13 cellular contexts compared by ENCODE assay signal in genomic region chr16:83244057-83244456, GRCh38.
DNase-seq lines count a peak whose midpoint lies in the region; ATAC-seq and TF ChIP-seq lines count a peak whose summit lies in the region.
"Had no signal": no experiment of that assay in that cellular context is flagged by ENCODE, and none has a peak within 500 bp of the region (broad histone marks: within the 10 kb centered on the region; RNA-seq: fewer than 3 reads in every experiment).

No MANE protein-coding gene starts in this region.

- DNase-seq in DMS153 (lab: John Stamatoyannopoulos, UW) (peak; percentile 81), LNCaP clone FGC (ENCODE audit: low read depth) (peak; percentile 67), NCI-H345 (lab: John Stamatoyannopoulos, UW) (peak; percentile 45), NCI-H774 (lab: John Stamatoyannopoulos, UW) (peak; percentile 32), lower lobe of right lung (no peak), dedifferentiated amniotic fluid mesenchymal stem cell (ENCODE audit: extremely low spot score) (no peak)
- DNase-seq in activated CD4-positive, alpha-beta T cell treated with anti-CD3 and anti-CD28 coated beads, Interleukin-2, amount 50 U/mL, for 4 hours = no peak
- DNase-seq: CD4-positive, alpha-beta memory T cell; COR-L47; DMS79; HCEC 1CT had no signal

- H3K4me3 ChIP-seq in LNCaP clone FGC (ENCODE audit: low read depth, low read length) (no peak overlapping the region), lower lobe of right lung (no peak overlapping the region)

- intact Hi-C loops in lower lobe of right lung (cut with DNase I) = no loop called here

- ATAC-seq in lower lobe of right lung = no peak

- H3K27ac ChIP-seq in lower lobe of right lung = no peak overlapping the region
- H3K27ac ChIP-seq: C4-2B, HL-60 had no signal

- no peak for TF ChIP-seq CTCF in LNCaP clone FGC (IDR thresholded peaks at IDR 0.05; ENCODE audit: control insufficient read depth, extremely low read depth, insufficient read depth)
- no peak for TF ChIP-seq CTCF in lower lobe of right lung (IDR thresholded peaks at IDR 0.05)

- no peaks in the 10 kb centered on the region for H3K9me3 ChIP-seq in lower lobe of right lung

- H3K4me1 ChIP-seq in lower lobe of right lung = no peaks in the 10 kb centered on the region

- H3K27me3 ChIP-seq in lower lobe of right lung (ENCODE audit: low read depth) = no peaks in the 10 kb centered on the region

- H3K36me3 ChIP-seq in lower lobe of right lung = no peaks in the 10 kb centered on the region

Comparison
In these comparisons a context has a peak if more than half of its experiments do, and no peak if none do; other contexts are left out.
1. DNase-seq: peak in DMS153 (single experiment), LNCaP clone FGC (single experiment), NCI-H345 (single experiment) and NCI-H774 (single experiment); none in lower lobe of right lung (single experiment), dedifferentiated amniotic fluid mesenchymal stem cell (single experiment) and activated CD4-positive, alpha-beta T cell treated with anti-CD3 and anti-CD28 coated beads, Interleukin-2, amount 50 U/mL, for 4 hours (0 of 2).